ENCODE assay signal across 8 cellular contexts in genomic region chr6:56370591-56371198, GRCh38.
DNase-seq lines count a peak whose midpoint lies in the region; ATAC-seq, FAIRE-seq and TF ChIP-seq lines count a peak whose summit lies in the region.

No MANE protein-coding gene starts in this region.

- H3K36me3 Mint-ChIP-seq in T-cell, result no peaks in the 10 kb centered on the region

- POLR2A ChIA-PET in A549 (lab: Yijun Ruan, JAX) (interaction anchor here (0.8 kb wide), 1 partner anchor 171 kb away, joined by 3 read pairs; no protein-coding TSS in a partner anchor), T-cell (lab: Charles Lee) (interaction anchor here in 1 of 2 donors (0.6 kb wide), 1 partner anchor 82 kb away, joined by 3 read pairs; no protein-coding TSS in a partner anchor)

- intact Hi-C loops in colonic mucosa (cut with DNase I), result loop anchor here (5.0 kb wide), 1 partner anchor 112 kb away; no protein-coding TSS in a partner anchor

- FAIRE-seq in A549 (lab: Jason Lieb, UNC), result no peak

- H3K27me3 Mint-ChIP-seq in T-cell, result no peaks in the 10 kb centered on the region

- H3K27ac Mint-ChIP-seq in T-cell, result no peak overlapping the region

- H3K9me3 ChIP-seq in A549 (no peaks in the 10 kb centered on the region), colonic mucosa (no peaks in the 10 kb centered on the region)

- no peak overlapping the region for H3K4me3 ChIP-seq in A549
- no peak overlapping the region for H3K4me3 ChIP-seq in colonic mucosa

- no peaks in the 10 kb centered on the region for H3K9me3 Mint-ChIP-seq in T-cell

- no peak for TF ChIP-seq POLR2A in A549 (IDR thresholded peaks at IDR 0.05; ENCODE audit: low read length)

- H3K4me1 ChIP-seq in A549, result peaks cover 16% of the 10 kb centered on the region
- H3K4me1 ChIP-seq in colonic mucosa, result no peaks in the 10 kb centered on the region

- H3K9ac ChIP-seq in colonic mucosa (ENCODE audit: low read depth in 2 of 2, low read length in 2 of 2), result no peak overlapping the region

- CTCF ChIA-PET in A549 (lab: Yijun Ruan, JAX) (interaction anchor here (0.8 to 2.2 kb wide), 16 partner anchors 17 to 226 kb away, joined by 3 to 9 read pairs (median 4); no protein-coding TSS in a partner anchor), T-cell (lab: Charles Lee) (interaction anchor here in 1 of 2 donors (0.6 to 0.9 kb wide), 2 partner anchors 15 to 227 kb away, joined by 3 read pairs; no protein-coding TSS in a partner anchor)

- ATAC-seq in A549 (peak in 1 of 2 experiments; percentile 44; a peak in 2 of 6 replicates), GM19025 (IDR thresholded peaks at IDR 0.05; ENCODE audit: low read depth, unreplicated experiment) (peak; percentile 56), HG03432 (IDR thresholded peaks at IDR 0.05; ENCODE audit: unreplicated experiment) (peak; percentile 95), T-cell (replicated peaks in 1 of 4) (no peak)

- peak overlapping the region; percentile 69 for H3K4me2 ChIP-seq in A549

- WGBS in A549 (ENCODE audit: missing lambda C conversion rate), result 88% methylated on average over 1 of the region's 1 CpG

- H3K27ac ChIP-seq in A549, result peak overlapping the region; percentile 62 to 63; a peak in 5 of 6 replicates
- H3K27ac ChIP-seq in colonic mucosa, result peak overlapping the region; percentile 46

- no peaks in the 10 kb centered on the region for H3K36me3 ChIP-seq in colonic mucosa

- no peak for TF ChIP-seq EP300 in A549 (IDR thresholded peaks at IDR 0.05)

- no peak overlapping the region for H3K4me3 Mint-ChIP-seq in T-cell

- peaks cover 8 to 11% (median 8%) of the 10 kb centered on the region in 3 donors for H3K4me1 Mint-ChIP-seq in T-cell

- no peaks in the 10 kb centered on the region for H3K27me3 ChIP-seq in colonic mucosa

- TF ChIP-seq RAD21 in A549 (conservative IDR thresholded peaks at IDR 0.05 in 1 of 2, IDR thresholded peaks at IDR 0.05 in 1 of 2), result no peak

- TF ChIP-seq CTCF in A549 (IDR thresholded peaks at IDR 0.05) (no peak), colonic mucosa (IDR thresholded peaks at IDR 0.05) (no peak)

- DNase-seq in A549 (ENCODE audit: low read depth in 1 of 2, low spot score in 1 of 2) (peak; percentile 4 to 16), NCI-H748 treated with DMSO at 0.1 percent for 48 hours (lab: John Stamatoyannopoulos, UW) (peak; percentile 98), colonic mucosa (peak; percentile 41), midbrain (lab: John Stamatoyannopoulos, UW) (peak; percentile 44), T-cell (no peak)
- DNase-seq in stimulated activated CD4-positive, alpha-beta T cell treated with anti-CD3 and anti-CD28 coated beads, Interleukin-4, amount 100 ng/mL, for 24 hours, result no peak

TF ChIP-seq in A549, 52 proteins besides CTCF, POLR2A, EP300 and RAD21:
- TF ChIP-seq CHD4 (IDR thresholded peaks at IDR 0.05; ENCODE audit: borderline replicate concordance), result no peak
- TF ChIP-seq HEYL (CRISPR knock-in tag; IDR thresholded peaks at IDR 0.05), result no peak
- no peak for TF ChIP-seq RNF2 (IDR thresholded peaks at IDR 0.05; ENCODE audit: borderline replicate concordance, low read depth)
- TF ChIP-seq MAFK (IDR thresholded peaks at IDR 0.05; ENCODE audit: partially characterized antibody), result no peak
- no peak for TF ChIP-seq POLR2AphosphoS2 (conservative IDR thresholded peaks at IDR 0.05; ENCODE audit: low read length)
- no peak for TF ChIP-seq FOSB (CRISPR knock-in tag; IDR thresholded peaks at IDR 0.05)
- TF ChIP-seq, protein P1, sequence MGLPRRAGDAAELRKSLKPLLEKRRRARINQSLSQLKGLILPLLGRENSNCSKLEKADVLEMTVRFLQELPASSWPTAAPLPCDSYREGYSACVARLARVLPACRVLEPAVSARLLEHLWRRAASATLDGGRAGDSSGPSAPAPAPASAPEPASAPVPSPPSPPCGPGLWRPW (IDR thresholded peaks at IDR 0.05), result no peak
- TF ChIP-seq ZC3H11A (IDR thresholded peaks at IDR 0.05), result no peak
- TF ChIP-seq BCL3 (IDR thresholded peaks at IDR 0.05), result no peak
- TF ChIP-seq KDM1A (IDR thresholded peaks at IDR 0.05; ENCODE audit: low read depth), result no peak
- no peak for TF ChIP-seq ZNF302 (CRISPR knock-in tag; IDR thresholded peaks at IDR 0.05)

Comparison
In these comparisons a context has a peak if more than half of its experiments do, and no peak if none do; other contexts are left out.
1. ATAC-seq: peak in GM19025 (single experiment) and HG03432 (single experiment); none in T-cell (0 of 4).
2. DNase-seq: peak in A549 (2 of 2), NCI-H748 treated with DMSO at 0.1 percent for 48 hours (single experiment), colonic mucosa (single experiment) and midbrain (single experiment); none in T-cell (0 of 34) and stimulated activated CD4-positive, alpha-beta T cell treated with anti-CD3 and anti-CD28 coated beads, Interleukin-4, amount 100 ng/mL, for 24 hours (single experiment).